10 cellular contexts compared by ENCODE assay signal in genomic region chr6:39225946-39226437, GRCh38. TPM values are rescaled to one million over a fixed set of nuclear protein-coding genes. Genes with fewer than 3 reads are reported as not detected.
A peak's percentile ranks its signal among the peaks of the same experiment; 100 is the strongest.
DNase-seq lines count a peak whose midpoint lies in the region; ATAC-seq and TF ChIP-seq lines count a peak whose summit lies in the region.
"Had no signal": no experiment of that assay in that cellular context is flagged by ENCODE, and none has a peak within 500 bp of the region (broad histone marks: within the 10 kb centered on the region; RNA-seq: fewer than 3 reads in every experiment).

No MANE protein-coding gene starts in this region.

- H3K4me1 ChIP-seq in left lung: peaks cover 34 to 75% of the 10 kb centered on the region in 2 donors

- CTCF ChIA-PET in activated CD8-positive, alpha-beta T cell treated with anti-CD3 and anti-CD28 coated beads, Interleukin-2, amount 10 ng/mL, durations not matched to agents 7 days and 5 days (lab: Charles Lee): interaction anchor here (1.0 to 2.4 kb wide), 5 partner anchors 9 to 77 kb away, joined by 3 to 11 read pairs (median 6); no protein-coding TSS in a partner anchor

- no peaks in the 10 kb centered on the region for H3K27me3 Mint-ChIP-seq in activated CD8-positive, alpha-beta T cell treated with anti-CD3 and anti-CD28 coated beads, Interleukin-2, amount 10 ng/mL, durations not matched to agents 7 days and 5 days (ENCODE audit: low read depth)
- H3K27me3 Mint-ChIP-seq in stimulated activated memory B cell treated with anti-CD40 and anti-IgM and Interleukin-4, amounts not matched to agents 10 μg/mL and 1 μg/mL and 100 μg/mL, for 72 hours: peaks cover 38% of the 10 kb centered on the region

- TF ChIP-seq CTCF in left lung (IDR thresholded peaks at IDR 0.05): no peak

- H3K36me3 ChIP-seq in left lung (no peaks in the 10 kb centered on the region), MG63 (no peaks in the 10 kb centered on the region)

- H3K4me3 Mint-ChIP-seq in activated CD8-positive, alpha-beta T cell treated with anti-CD3 and anti-CD28 coated beads, Interleukin-2, amount 10 ng/mL, durations not matched to agents 7 days and 5 days: peak overlapping the region; percentile 88
- no peak overlapping the region for H3K4me3 Mint-ChIP-seq in stimulated activated memory B cell treated with anti-CD40 and anti-IgM and Interleukin-4, amounts not matched to agents 10 μg/mL and 1 μg/mL and 100 μg/mL, for 72 hours

- POLR2A ChIA-PET in activated CD8-positive, alpha-beta T cell treated with anti-CD3 and anti-CD28 coated beads, Interleukin-2, amount 10 ng/mL, durations not matched to agents 7 days and 5 days (lab: Charles Lee): no interaction called here

- H3K27me3 ChIP-seq in left lung: peaks cover 0 to 26% of the 10 kb centered on the region in 2 donors
- no peaks in the 10 kb centered on the region for H3K27me3 ChIP-seq in MG63

- peak overlapping the region; percentile 67 to 81 for H3K27ac ChIP-seq in left lung
- H3K27ac ChIP-seq: SK-N-MC had no signal

- H3K4me3 ChIP-seq in left lung: peak overlapping the region in 1 of 2 donors; percentile 63
- no peak overlapping the region for H3K4me3 ChIP-seq in MG63
- H3K4me3 ChIP-seq: SK-N-MC had no signal

- peak; percentile 50 for ATAC-seq in activated CD8-positive, alpha-beta T cell treated with anti-CD3 and anti-CD28 coated beads, Interleukin-2, amount 10 ng/mL, durations not matched to agents 7 days and 5 days
- ATAC-seq in left lung (peak; percentile 1), GM18861 (IDR thresholded peaks at IDR 0.05; ENCODE audit: unreplicated experiment) (no peak)
- ATAC-seq in stimulated activated memory B cell treated with anti-CD40 and anti-IgM and Interleukin-4, amounts not matched to agents 10 μg/mL and 1 μg/mL and 100 μg/mL, for 72 hours: peak; percentile 14

- no peaks in the 10 kb centered on the region for H3K9me3 Mint-ChIP-seq in activated CD8-positive, alpha-beta T cell treated with anti-CD3 and anti-CD28 coated beads, Interleukin-2, amount 10 ng/mL, durations not matched to agents 7 days and 5 days (ENCODE audit: insufficient read depth)
- H3K9me3 Mint-ChIP-seq in stimulated activated memory B cell treated with anti-CD40 and anti-IgM and Interleukin-4, amounts not matched to agents 10 μg/mL and 1 μg/mL and 100 μg/mL, for 72 hours: peaks cover 3% of the 10 kb centered on the region

- DNase-seq in KG1 (lab: John Stamatoyannopoulos, UW) (peak; percentile 77), left lung (peak; percentile 79 to 91), T-helper 9 cell (no peak), NCI-H1436 (lab: John Stamatoyannopoulos, UW) (no peak), MG63 (no peak)
- peak; percentile 89 for DNase-seq in activated CD8-positive, alpha-beta T cell treated with anti-CD3 and anti-CD28 coated beads, Interleukin-2, amount 10 ng/mL, durations not matched to agents 7 days and 5 days
- DNase-seq: trophoblast cell had no signal

- intact Hi-C loops in left lung (cut with DNase I): no loop called here

- peak overlapping the region; percentile 94 for H3K27ac Mint-ChIP-seq in activated CD8-positive, alpha-beta T cell treated with anti-CD3 and anti-CD28 coated beads, Interleukin-2, amount 10 ng/mL, durations not matched to agents 7 days and 5 days
- no peak overlapping the region for H3K27ac Mint-ChIP-seq in stimulated activated memory B cell treated with anti-CD40 and anti-IgM and Interleukin-4, amounts not matched to agents 10 μg/mL and 1 μg/mL and 100 μg/mL, for 72 hours

- H3K36me3 Mint-ChIP-seq in activated CD8-positive, alpha-beta T cell treated with anti-CD3 and anti-CD28 coated beads, Interleukin-2, amount 10 ng/mL, durations not matched to agents 7 days and 5 days (ENCODE audit: low read depth): peaks cover 55% of the 10 kb centered on the region
- H3K36me3 Mint-ChIP-seq in stimulated activated memory B cell treated with anti-CD40 and anti-IgM and Interleukin-4, amounts not matched to agents 10 μg/mL and 1 μg/mL and 100 μg/mL, for 72 hours: no peaks in the 10 kb centered on the region

- peaks cover 82% of the 10 kb centered on the region for H3K4me1 Mint-ChIP-seq in activated CD8-positive, alpha-beta T cell treated with anti-CD3 and anti-CD28 coated beads, Interleukin-2, amount 10 ng/mL, durations not matched to agents 7 days and 5 days (ENCODE audit: low read depth)
- H3K4me1 Mint-ChIP-seq in stimulated activated memory B cell treated with anti-CD40 and anti-IgM and Interleukin-4, amounts not matched to agents 10 μg/mL and 1 μg/mL and 100 μg/mL, for 72 hours: peaks cover 18% of the 10 kb centered on the region

- H3K9me3 ChIP-seq in left lung (no peaks in the 10 kb centered on the region), MG63 (no peaks in the 10 kb centered on the region)

RNA-seq across cellular contexts. Expression of gene KCNK5, which starts 3.3 kb away (rescaled TPM):
- 10 to 100 TPM; 12.0 TPM for total RNA-seq in activated CD8-positive, alpha-beta T cell treated with anti-CD3 and anti-CD28 coated beads, Interleukin-2, amount 10 ng/mL, durations not matched to agents 7 days and 5 days
- 10 to 100 TPM; 12.6 to 14.5 TPM for total RNA-seq in left lung
- 2.4 and 2.8 TPM in 2 replicates for total RNA-seq in MG63 (2014; rRNA removed; shearing (Covaris generic); ENCODE audit: low replicate concordance)

Comparison
In these comparisons a context has a peak if more than half of its experiments do, and no peak if none do; other contexts are left out.
1. DNase-seq: peak in KG1 (single experiment), activated CD8-positive, alpha-beta T cell treated with anti-CD3 and anti-CD28 coated beads, Interleukin-2, amount 10 ng/mL, durations not matched to agents 7 days and 5 days (single experiment) and left lung (2 of 2); none in T-helper 9 cell (single experiment), NCI-H1436 (single experiment) and MG63 (single experiment).